ENCODE assay signal across 27 cellular contexts in the genomic region with DNA sequence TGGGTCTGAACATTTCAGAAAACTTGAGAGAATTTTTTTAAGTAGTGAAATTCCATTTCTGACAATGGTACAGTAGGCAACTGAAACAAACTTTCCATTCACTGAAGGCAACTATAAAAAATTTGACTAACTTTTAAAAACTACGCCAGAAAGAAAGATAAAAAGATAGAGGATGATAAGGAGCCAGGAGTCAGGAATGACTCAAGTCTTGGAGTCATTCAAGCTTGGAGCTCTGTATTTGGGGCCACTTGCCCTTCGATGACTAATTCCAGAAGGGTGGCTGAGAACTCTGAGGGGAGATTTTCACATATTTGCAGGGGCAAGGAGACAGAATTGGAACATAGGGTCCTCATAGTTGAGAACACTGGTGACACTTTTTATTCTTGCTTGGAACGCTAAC.
A peak's percentile ranks its signal among the peaks of the same experiment; 100 is the strongest.
DNase-seq lines count a peak whose midpoint lies in the region; ATAC-seq, FAIRE-seq and TF ChIP-seq lines count a peak whose summit lies in the region.
"Had no signal": no experiment of that assay in that cellular context is flagged by ENCODE, and none has a peak within 500 bp of the region (broad histone marks: within the 10 kb centered on the region; RNA-seq: fewer than 3 reads in every experiment).

No MANE protein-coding gene starts in this region.

- H3K9me1 ChIP-seq in K562 (ENCODE audit: control insufficient read depth, insufficient read depth, low read length), result no peaks in the 10 kb centered on the region

- H2BK15ac ChIP-seq in mesendoderm (replicated peaks; ENCODE audit: low read depth), result no peak overlapping the region

- H3K4me3 ChIP-seq in PC-3 (ENCODE audit: low read length), result no peak overlapping the region
- no peak overlapping the region for H3K4me3 ChIP-seq in K562
- no peak overlapping the region for H3K4me3 ChIP-seq in mesendoderm (ENCODE audit: low read length)
- H3K4me3 ChIP-seq in WERI-Rb-1 (ENCODE audit: low read depth, low read length), result no peak overlapping the region
- H3K4me3 ChIP-seq: BLaER1, dorsolateral prefrontal cortex, GM12878, heart right ventricle, left lung, Peyer's patch, SJCRH30, uterus had no signal

- intact Hi-C loops in PC-3 (cut with micrococcal nuclease), result no loop called here
- intact Hi-C loops in K562 (cut with micrococcal nuclease), result no loop called here

- no peak overlapping the region for H3K56ac ChIP-seq in mesendoderm (ENCODE audit: low read length)

- TF ChIP-seq POLR2A in K562 (conservative IDR thresholded peaks at IDR 0.05), result no peak

- peak; percentile 62 for DNase-seq in ELR (ENCODE audit: low read depth)
- DNase-seq in PC-3, result peak; percentile 11
- peak in 1 of 4 experiments; percentile 14 for DNase-seq in K562 (ENCODE audit: extremely low read depth in 1 of 4, low spot score in 3 of 4)
- peak; percentile 2 for DNase-seq in mesendoderm
- no peak for DNase-seq in WERI-Rb-1
- DNase-seq in central memory CD4-positive, alpha-beta T cell, result no peak
- DNase-seq: activated CD4-positive, alpha-beta T cell treated with anti-CD3 and anti-CD28 coated beads for 48 hours; activated naive CD4-positive, alpha-beta T cell treated with anti-CD3 and anti-CD28 coated beads for 36 hours; activated T-cell treated with anti-CD3 and anti-CD28 coated beads, Interleukin-2, amount 50 U/mL, for 48 hours; COR-L47; DMS79; dorsolateral prefrontal cortex; heart right ventricle; left lung; naive thymus-derived CD4-positive, alpha-beta T cell; NCI-H1694; NCI-H2171; NCI-H526; Peyer's patch; uterus had no signal

- H4K5ac ChIP-seq in mesendoderm (ENCODE audit: low read length), result no peak overlapping the region

- no peaks in the 10 kb centered on the region for H3K4me1 ChIP-seq in PC-3 (ENCODE audit: insufficient read depth, low read length)
- no peaks in the 10 kb centered on the region; a peak in 1 of 5 replicates for H3K4me1 ChIP-seq in K562 (replicated peaks in 1 of 2; ENCODE audit: control insufficient read depth in 2 of 2, insufficient read depth in 2 of 2, low read length in 2 of 2)
- H3K4me1 ChIP-seq in mesendoderm (ENCODE audit: control insufficient read depth, low read depth, low read length), result no peaks in the 10 kb centered on the region
- H3K4me1 ChIP-seq: BLaER1, heart right ventricle, left lung, Peyer's patch, uterus had no signal

- no peaks in the 10 kb centered on the region for H3K9me2 ChIP-seq in PC-3 (replicated peaks; ENCODE audit: low read length)

- H4K8ac ChIP-seq in mesendoderm (ENCODE audit: low read depth, low read length), result no peak overlapping the region

- H3K4ac ChIP-seq in mesendoderm (ENCODE audit: low read depth, low read length), result no peak overlapping the region

- CTCF ChIA-PET in PC-3 (lab: Charles Lee) (no interaction called here), K562 (lab: Yijun Ruan, JAX; ENCODE audit: low intra/inter-chr PET ratio) (no interaction called here)

- H3K9me3 ChIP-seq in PC-3 (ENCODE audit: low read length), result 0 out of 2 replicates have a peak, but pooled peaks cover 6% of the 10 kb centered on the region
- no peaks in the 10 kb centered on the region for H3K9me3 ChIP-seq in K562 (replicated peaks; ENCODE audit: control insufficient read depth, insufficient read depth, low read depth, low read length)
- H3K9me3 ChIP-seq in WERI-Rb-1 (ENCODE audit: severe bottlenecking), result no peaks in the 10 kb centered on the region
- H3K9me3 ChIP-seq: BLaER1, heart right ventricle, Peyer's patch, SJCRH30, uterus had no signal

- TF ChIP-seq CTCF in PC-3 (conservative IDR thresholded peaks at IDR 0.05; ENCODE audit: low read depth, low read length), result no peak
- no peak for TF ChIP-seq CTCF in K562 (IDR thresholded peaks at IDR 0.05 in 2 of 3, conservative IDR thresholded peaks at IDR 0.05 in 1 of 3; ENCODE audit: insufficient read depth in 2 of 3, low read depth in 1 of 3, low read length in 3 of 3)
- no peak for TF ChIP-seq CTCF in WERI-Rb-1 (IDR thresholded peaks at IDR 0.05; ENCODE audit: low read depth, low read length)

- WGBS in K562 (ENCODE audit: insufficient coverage, low coverage, missing lambda C conversion rate), result 52% methylated on average over 3 of the region's 3 CpGs
- WGBS in mesendoderm (ENCODE audit: extremely low coverage, insufficient coverage, low lambda C conversion rate), result no CpG with 5 or more reads among the region's 3 CpGs

- H3K4me2 ChIP-seq in PC-3 (ENCODE audit: low read length) (no peak overlapping the region), K562 (ENCODE audit: insufficient read depth, low read length) (no peak overlapping the region), mesendoderm (ENCODE audit: low read length) (no peak overlapping the region)
- H3K4me2 ChIP-seq: BLaER1, KMS-11 had no signal

- H2AFZ ChIP-seq in PC-3 (ENCODE audit: low read length) (no peak overlapping the region), K562 (ENCODE audit: low read depth, low read length) (peak overlapping the region; percentile 24; the same call in 1 of the 2 replicates)

- H3K27ac ChIP-seq in PC-3 (ENCODE audit: low read length), result no peak overlapping the region
- H3K27ac ChIP-seq in K562 (ENCODE audit: extremely low read depth, low read depth, low read length), result no peak overlapping the region
- no peak overlapping the region for H3K27ac ChIP-seq in mesendoderm (ENCODE audit: low read depth, low read length)
- no peak overlapping the region for H3K27ac ChIP-seq in WERI-Rb-1
- H3K27ac ChIP-seq: BLaER1, dorsolateral prefrontal cortex, heart right ventricle, KMS-11, left lung, Peyer's patch, SJCRH30, uterus had no signal

- no peak overlapping the region for H3K23ac ChIP-seq in mesendoderm (ENCODE audit: low read length)

- POLR2A ChIA-PET in PC-3 (lab: Charles Lee; ENCODE audit: unreplicated experiment) (no interaction called here), K562 (lab: Yijun Ruan, JAX) (no interaction called here)

- TF ChIP-seq RAD21 in K562 (CRISPR knock-in tag; conservative IDR thresholded peaks at IDR 0.05 in 1 of 2, IDR thresholded peaks at IDR 0.05 in 1 of 2), result no peak

- no peak overlapping the region for H2BK5ac ChIP-seq in mesendoderm (ENCODE audit: low read length)

- H3K36me3 ChIP-seq in PC-3 (ENCODE audit: low read depth, low read length) (no peaks in the 10 kb centered on the region), K562 (ENCODE audit: control insufficient read depth, insufficient read depth, low read length) (no peaks in the 10 kb centered on the region), mesendoderm (ENCODE audit: control insufficient read depth, insufficient read depth, low read length) (no peaks in the 10 kb centered on the region), WERI-Rb-1 (no peaks in the 10 kb centered on the region)
- H3K36me3 ChIP-seq: BLaER1, heart right ventricle, left lung, Peyer's patch, SJCRH30, uterus had no signal

- ATAC-seq in PC-3, result no peak
- ATAC-seq in K562, result no peak
- no peak for ATAC-seq in GM18858 (IDR thresholded peaks at IDR 0.05; ENCODE audit: unreplicated experiment)
- ATAC-seq in GM21423 (IDR thresholded peaks at IDR 0.05; ENCODE audit: unreplicated experiment), result no peak
- ATAC-seq: GM12878; heart right ventricle; left lung; naive thymus-derived CD4-positive, alpha-beta T cell; stimulated activated effector memory CD8-positive, alpha-beta T cell treated with anti-CD3 and anti-CD28 coated beads, Interleukin-12 subunit alpha, Interleukin-12 subunit beta, amount 100 ng/mL, for 72 hours had no signal

- FAIRE-seq in K562 (lab: Jason Lieb, UNC), result no peak
- FAIRE-seq: GM12878 had no signal

- H3K79me1 ChIP-seq in mesendoderm (ENCODE audit: low read length), result no peaks in the 10 kb centered on the region

- no peak overlapping the region for H3K9ac ChIP-seq in PC-3 (ENCODE audit: low read length)
- H3K9ac ChIP-seq in K562 (ENCODE audit: insufficient read depth in 1 of 2, low read depth in 2 of 2, low read length in 2 of 2), result no peak overlapping the region
- no peak overlapping the region for H3K9ac ChIP-seq in mesendoderm (ENCODE audit: low read length)
- H3K9ac ChIP-seq: BLaER1, KMS-11 had no signal

- no peak for TF ChIP-seq EP300 in K562 (IDR thresholded peaks at IDR 0.05; ENCODE audit: low read length)

- H3K27me3 ChIP-seq in PC-3 (ENCODE audit: low read length) (no peaks in the 10 kb centered on the region), K562 (ENCODE audit: control insufficient read depth in 2 of 2, insufficient read depth in 2 of 2, low read length in 2 of 2) (no peaks in the 10 kb centered on the region), mesendoderm (ENCODE audit: insufficient read depth, low read length, poor library complexity) (no peaks in the 10 kb centered on the region), WERI-Rb-1 (ENCODE audit: insufficient read depth, low read depth, severe bottlenecking) (no peaks in the 10 kb centered on the region)
- H3K27me3 ChIP-seq: BLaER1, dorsolateral prefrontal cortex, heart right ventricle, left lung, Peyer's patch, SJCRH30, uterus had no signal

- no peak overlapping the region for H2AK5ac ChIP-seq in mesendoderm (ENCODE audit: low read length)

- in situ Hi-C loops in K562 (cut with MboI), result no loop called here

- no peaks in the 10 kb centered on the region for H4K20me1 ChIP-seq in PC-3 (ENCODE audit: low read length)
- H4K20me1 ChIP-seq in K562 (replicated peaks; ENCODE audit: control insufficient read depth, insufficient read depth, low read length), result no peaks in the 10 kb centered on the region
- H4K20me1 ChIP-seq: BLaER1 had no signal

- BruUV-seq in PC-3 (replicated peaks; lab: Mats Ljungman, UMichigan), result no TSS peak
- no TSS peak for BruUV-seq in K562 (replicated peaks; lab: Mats Ljungman, UMichigan)

- H2BK120ac ChIP-seq in mesendoderm (ENCODE audit: low read depth, low read length), result no peak overlapping the region

- no peak overlapping the region for H3K18ac ChIP-seq in mesendoderm (ENCODE audit: low read length)

- no peaks in the 10 kb centered on the region for H3F3A ChIP-seq in PC-3 (ENCODE audit: low read length, unreplicated experiment)

- H3K79me2 ChIP-seq in PC-3 (ENCODE audit: low read length), result no peaks in the 10 kb centered on the region
- no peaks in the 10 kb centered on the region for H3K79me2 ChIP-seq in K562 (ENCODE audit: control insufficient read depth, insufficient read depth, low read length)
- no peaks in the 10 kb centered on the region for H3K79me2 ChIP-seq in mesendoderm (ENCODE audit: control insufficient read depth, insufficient read depth, low read length)

TF ChIP-seq in K562, 482 proteins besides CTCF, POLR2A, EP300 and RAD21 (continues in another document):
- TF ChIP-seq CBX3 (IDR thresholded peaks at IDR 0.05; ENCODE audit: borderline replicate concordance in 1 of 2, low read length in 2 of 2) (no peak), JUN (IDR thresholded peaks at IDR 0.05; ENCODE audit: borderline replicate concordance, low read depth, low read length) (peak; percentile 39; the same call in 1 of the 2 replicates), JUN (CRISPR knock-in tag; IDR thresholded peaks at IDR 0.05; ENCODE audit: borderline replicate concordance) (no peak), GABPB1 (CRISPR knock-in tag; IDR thresholded peaks at IDR 0.05) (no peak), LCOR (CRISPR knock-in tag; IDR thresholded peaks at IDR 0.05) (no peak)

Comparison
In these comparisons a context has a peak if more than half of its experiments do, and no peak if none do; other contexts are left out.
1. DNase-seq: peak in ELR (single experiment), PC-3 (single experiment) and mesendoderm (single experiment); none in WERI-Rb-1 (single experiment) and central memory CD4-positive, alpha-beta T cell (single experiment).